In genomic region chr9:117414906-117415583, GRCh38 we compare ENCODE assay signal across 8 cellular contexts. TPM values are rescaled to one million over a fixed set of nuclear protein-coding genes. Genes with fewer than 3 reads are reported as not detected.
A peak's percentile ranks its signal among the peaks of the same experiment; 100 is the strongest.
DNase-seq lines count a peak whose midpoint lies in the region; ATAC-seq and TF ChIP-seq lines count a peak whose summit lies in the region.

TSS of gene ASTN2 (minus strand) at chr9:117415057. CDS start at chr9:117414938, 119 bp downstream.

- intact Hi-C loops in sigmoid colon (cut with DNase I) = no loop called here

- H3K4me1 ChIP-seq in hepatocyte (ENCODE audit: insufficient read depth) = peaks cover 21% of the 10 kb centered on the region
- peaks cover 0 to 26% (median 20%) of the 10 kb centered on the region in 4 donors for H3K4me1 ChIP-seq in sigmoid colon

- H3K36me3 ChIP-seq in SK-N-MC (ENCODE audit: insufficient read depth, low read length) = no peaks in the 10 kb centered on the region
- no peaks in the 10 kb centered on the region for H3K36me3 ChIP-seq in hepatocyte (replicated peaks; ENCODE audit: insufficient read depth, low read depth)
- no peaks in the 10 kb centered on the region for H3K36me3 ChIP-seq in sigmoid colon

- H3K4me3 ChIP-seq in SK-N-MC (peak within 1 kb of the TSS; percentile 44), hepatocyte (peak within 1 kb of the TSS; percentile 36), sigmoid colon (peak within 1 kb of the TSS; percentile 22 to 51 (median 44))

- no peaks in the 10 kb centered on the region for H3K9me3 ChIP-seq in SK-N-MC (ENCODE audit: low read depth, low read length)
- no peaks in the 10 kb centered on the region for H3K9me3 ChIP-seq in hepatocyte (ENCODE audit: low read depth)
- H3K9me3 ChIP-seq in sigmoid colon = no peaks in the 10 kb centered on the region

- no peaks in the 10 kb centered on the region for H3K79me2 ChIP-seq in hepatocyte

- WGBS in hepatocyte (ENCODE audit: low lambda C conversion rate, missing lambda C conversion rate) = 2% methylated on average over 8 of the region's 53 CpGs
- WGBS in sigmoid colon, 2 donors = 1 to 3% methylated on average over 53 of the region's 53 CpGs

- TF ChIP-seq EP300 in sigmoid colon (IDR thresholded peaks at IDR 0.05) = no peak

- H3K4me2 ChIP-seq in hepatocyte = peak within 1 kb of the TSS; percentile 97

- peak within 1 kb of the TSS; percentile 71 for H2AFZ ChIP-seq in hepatocyte

- H4K20me1 ChIP-seq in hepatocyte (ENCODE audit: insufficient read depth, poor library complexity, severe bottlenecking) = no peaks in the 10 kb centered on the region

- DNase-seq in GM03348 (ENCODE audit: low spot score) (peak; percentile 7), SK-N-MC (ENCODE audit: low read depth, low spot score) (no peak), hepatocyte (ENCODE audit: low spot score) (no peak), sigmoid colon (no peak)
- DNase-seq in stimulated activated naive CD4-positive, alpha-beta T cell treated with Interleukin-2 at 50 U/mL for 16 hours (lab: John Stamatoyannopoulos, UW) = no peak

- H3K9me2 ChIP-seq in hepatocyte (replicated peaks; ENCODE audit: insufficient read depth) = no peaks in the 10 kb centered on the region

- TF ChIP-seq POLR2A in sigmoid colon (IDR thresholded peaks at IDR 0.05) = no peak

- no peak within 1 kb of the TSS for H3K9ac ChIP-seq in SK-N-MC (ENCODE audit: insufficient read length)

- no peak within 1 kb of the TSS for H3K27ac ChIP-seq in SK-N-MC
- H3K27ac ChIP-seq in hepatocyte = no peak within 1 kb of the TSS
- H3K27ac ChIP-seq in sigmoid colon = no peak within 1 kb of the TSS

- H3K27me3 ChIP-seq in hepatocyte = peaks cover 91% of the 10 kb centered on the region
- peaks cover 33 to 79% (median 37%) of the 10 kb centered on the region in 3 donors for H3K27me3 ChIP-seq in sigmoid colon

- ATAC-seq in HG03095 (IDR thresholded peaks at IDR 0.05; ENCODE audit: unreplicated experiment) (no peak), GM21367 (IDR thresholded peaks at IDR 0.05; ENCODE audit: unreplicated experiment) (no peak), HG02678 (IDR thresholded peaks at IDR 0.05; ENCODE audit: unreplicated experiment) (no peak)

- TF ChIP-seq CTCF in hepatocyte (IDR thresholded peaks at IDR 0.05; ENCODE audit: poor library complexity) = no peak
- no peak for TF ChIP-seq CTCF in sigmoid colon (IDR thresholded peaks at IDR 0.05)

RNA-seq across cellular contexts. Expression of gene ASTN2, which starts in this region (rescaled TPM):
- total RNA-seq in hepatocyte = 8.4 and 11.2 TPM in 2 replicates
- polyA plus RNA-seq in hepatocyte = 6.4 and 7.5 TPM in 2 replicates
- 1 to 10 TPM; 2.1 to 7.5 (median 4.6) TPM for total RNA-seq in sigmoid colon
- 1 to 10 TPM in 2 of 3 donors, under 1 TPM in 1; 0.60 to 2.2 (median 1.6) TPM for polyA plus RNA-seq in sigmoid colon
